In the genomic region with DNA sequence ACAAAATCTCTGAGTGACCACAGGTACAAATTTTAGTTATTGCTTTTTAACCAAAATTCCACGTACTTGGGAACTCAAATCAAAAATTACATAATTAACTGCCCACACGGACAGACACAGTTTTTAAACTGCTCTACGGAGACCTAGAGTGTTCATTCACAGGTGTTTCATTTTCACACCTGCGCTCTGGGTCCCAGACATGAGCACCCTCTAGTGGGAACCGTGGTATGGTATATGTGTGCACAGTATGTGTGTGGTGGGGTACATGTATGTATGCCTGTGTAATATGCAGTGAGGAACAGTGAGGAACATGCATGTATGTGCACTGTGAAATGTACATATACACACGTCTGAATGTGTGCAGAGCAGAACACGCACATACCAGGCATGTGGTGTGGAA, we compare ENCODE assay signal across 17 cellular contexts.
DNase-seq lines count a peak whose midpoint lies in the region; ATAC-seq, FAIRE-seq and TF ChIP-seq lines count a peak whose summit lies in the region.
"Had no signal": no experiment of that assay in that cellular context is flagged by ENCODE, and none has a peak within 500 bp of the region (broad histone marks: within the 10 kb centered on the region; RNA-seq: fewer than 3 reads in every experiment).

No MANE protein-coding gene starts in this region.

- no peak overlapping the region for H3K4me3 Mint-ChIP-seq in Calu3 (ENCODE audit: low read depth, unreplicated experiment)
- H3K4me3 Mint-ChIP-seq in H9 = no peak overlapping the region
- H3K4me3 Mint-ChIP-seq: CD4-positive, alpha-beta memory T cell had no signal

- no peak overlapping the region for H4K91ac ChIP-seq in H9 (ENCODE audit: insufficient read length, low read depth, low read length)

- no peaks in the 10 kb centered on the region for H3K23me2 ChIP-seq in H9 (ENCODE audit: insufficient read length, low read depth, low read length, poor library complexity, severe bottlenecking)

- H3K4me2 ChIP-seq in H9 (ENCODE audit: insufficient read depth, insufficient read length, low read length) = no peak overlapping the region
- H3K4me2 ChIP-seq in HepG2 (ENCODE audit: low read depth, low read length) = no peak overlapping the region

- no CpG with 5 or more reads among the region's 7 CpGs for WGBS in H9 (ENCODE audit: extremely low coverage, insufficient read length, low lambda C conversion rate)
- WGBS in HepG2 (ENCODE audit: low lambda C conversion rate) = 97% methylated on average over 7 of the region's 7 CpGs

- no peak overlapping the region for H3K23ac ChIP-seq in H9 (ENCODE audit: insufficient read length, low read depth, low read length)

- H2AFZ ChIP-seq in H9 (ENCODE audit: low read length) (no peak overlapping the region), HepG2 (ENCODE audit: low read length) (no peak overlapping the region)

- no peaks in the 10 kb centered on the region for H3K4me1 ChIP-seq in H9 (ENCODE audit: insufficient read depth, low read length)
- H3K4me1 ChIP-seq in HepG2 (ENCODE audit: insufficient read depth, low read length) = no peaks in the 10 kb centered on the region
- H3K4me1 ChIP-seq: adrenal gland had no signal

- peaks cover 33 to 81% of the 10 kb centered on the region in 2 experiments for H3K36me3 ChIP-seq in HepG2 (replicated peaks in 1 of 2; ENCODE audit: control insufficient read depth in 1 of 2, insufficient read depth in 2 of 2, low read length in 2 of 2)

- H3K27ac Mint-ChIP-seq in Calu3 (ENCODE audit: unreplicated experiment) (no peak overlapping the region), H9 (peak overlapping the region in 1 of 3 experiments; percentile 58; a peak in 2 of 7 replicates)

- H2BK15ac ChIP-seq in H9 (ENCODE audit: low read depth, low read length) = no peak overlapping the region

- no peaks in the 10 kb centered on the region for H3K79me1 ChIP-seq in H9 (ENCODE audit: insufficient read depth, low read depth, low read length, poor library complexity, severe bottlenecking)

- H3T11ph ChIP-seq in H9 (ENCODE audit: low read length) = no peak overlapping the region

- H2AK5ac ChIP-seq in H9 (ENCODE audit: insufficient read length, low read length) = no peak overlapping the region

- H4K8ac ChIP-seq in H9 (replicated peaks; ENCODE audit: insufficient read length, low read depth, low read length) = no peak overlapping the region

- TF ChIP-seq EP300 in HepG2 (IDR thresholded peaks at IDR 0.05; ENCODE audit: low read depth in 2 of 2, low read length in 2 of 2) (no peak), HepG2 (CRISPR knock-in tag; IDR thresholded peaks at IDR 0.05; ENCODE audit: borderline replicate concordance) (no peak)

- no peak for TF ChIP-seq RAD21 in HepG2 (CRISPR knock-in tag; IDR thresholded peaks at IDR 0.05)

- BruUV-seq in Calu3 (replicated peaks; lab: Mats Ljungman, UMichigan) = no TSS peak
- no TSS peak for BruUV-seq in HepG2 (replicated peaks; lab: Mats Ljungman, UMichigan)

- no peak for TF ChIP-seq CTCF in Calu3 (IDR thresholded peaks at IDR 0.05; ENCODE audit: unreplicated experiment)
- peak; percentile 33; the same call in 2 of the 3 replicates for TF ChIP-seq CTCF in H9 (conservative IDR thresholded peaks at IDR 0.05)
- TF ChIP-seq CTCF in astrocyte of the spinal cord (IDR thresholded peaks at IDR 0.05; ENCODE audit: low read depth, low read length) = peak; percentile 13
- TF ChIP-seq CTCF in HepG2 (CRISPR knock-in tag; IDR thresholded peaks at IDR 0.05) = peak; percentile 49

- H3K27me3 ChIP-seq in H9 (ENCODE audit: insufficient read depth, low read length) (no peaks in the 10 kb centered on the region), HepG2 (ENCODE audit: control insufficient read depth in 1 of 2, insufficient read depth in 2 of 2, low read length in 2 of 2) (no peaks in the 10 kb centered on the region)
- H3K27me3 ChIP-seq: adrenal gland, dorsolateral prefrontal cortex had no signal

- no peaks in the 10 kb centered on the region for H3K9me3 Mint-ChIP-seq in Calu3 (ENCODE audit: low read depth, unreplicated experiment)
- H3K9me3 Mint-ChIP-seq in H9 = peaks cover 12 to 13% of the 10 kb centered on the region in 2 experiments

- H3K9ac ChIP-seq in H9 (ENCODE audit: extremely low read depth, insufficient read length, low read length) (no peak overlapping the region), HepG2 (ENCODE audit: insufficient read depth, low read depth, low read length) (no peak overlapping the region)

- no peak overlapping the region for H2BK20ac ChIP-seq in H9 (ENCODE audit: low read depth, low read length, poor library complexity, severe bottlenecking)

- peaks cover 7% of the 10 kb centered on the region for H3K9me3 ChIP-seq in H9 (ENCODE audit: control insufficient read depth, low read depth, low read length)
- no peaks in the 10 kb centered on the region for H3K9me3 ChIP-seq in HepG2 (ENCODE audit: low read length)
- H3K9me3 ChIP-seq: adrenal gland had no signal

- no peak overlapping the region for H3K56ac ChIP-seq in H9 (ENCODE audit: insufficient read length, low read depth, low read length)

- no peak overlapping the region for H4K5ac ChIP-seq in H9 (ENCODE audit: insufficient read length, low read depth, low read length)

- H3K27me3 Mint-ChIP-seq in Calu3 (ENCODE audit: unreplicated experiment) (no peaks in the 10 kb centered on the region), H9 (ENCODE audit: low read depth) (no peaks in the 10 kb centered on the region)
- H3K27me3 Mint-ChIP-seq: CD4-positive, alpha-beta memory T cell had no signal

- in situ Hi-C loops in astrocyte of the spinal cord (cut with HindIII; ENCODE audit: low sequenced_read_pairs) (no loop called here), HepG2 (cut with HindIII; ENCODE audit: extremely low pct_ligation_motif_present, low pct_unique_long_range_greater_than_20kb) (no loop called here)

- POLR2A ChIA-PET in HepG2 (lab: Yijun Ruan, JAX) = no interaction called here

- H2BK5ac ChIP-seq in H9 (ENCODE audit: insufficient read length, low read length) = no peak overlapping the region

- H3K4me3 ChIP-seq in astrocyte of the spinal cord (ENCODE audit: low read depth, low read length) (no peak overlapping the region), HepG2 (replicated peaks in 1 of 3; ENCODE audit: insufficient read depth in 1 of 3, low read depth in 2 of 3, low read length in 3 of 3) (no peak overlapping the region)
- H3K4me3 ChIP-seq: adrenal gland, dorsolateral prefrontal cortex had no signal

- H3K14ac ChIP-seq in H9 (ENCODE audit: insufficient read depth, low read length) = no peak overlapping the region

- DNase-seq in Calu3 (peak; percentile 7), H9 (no peak), astrocyte of the spinal cord (ENCODE audit: low read depth, low spot score) (no peak), HepG2 (ENCODE audit: low spot score) (no peak), KG1 (lab: John Stamatoyannopoulos, UW) (no peak), erythroblast (lab: John Stamatoyannopoulos, UW) (no peak)
- no peak for DNase-seq in stimulated activated CD4-positive, alpha-beta T cell treated with anti-CD3 and anti-CD28 coated beads, Interleukin-2, amount 100 ng/mL, for 24 hours
- DNase-seq: activated T-cell treated with anti-CD3 and anti-CD28 coated beads for 4 hours; adrenal gland; CD4-positive, alpha-beta memory T cell; dorsolateral prefrontal cortex; glutamatergic neuron; kidney glomerular epithelial cell; NCI-H1092 treated with DMSO at 0.1 percent for 48 hours; substantia nigra had no signal

- no peak overlapping the region for H2BK120ac ChIP-seq in H9 (ENCODE audit: low read depth, low read length, poor library complexity, severe bottlenecking)

- intact Hi-C loops in Calu3 (cut with micrococcal nuclease; ENCODE audit: unreplicated experiment) = no loop called here
- intact Hi-C loops in HepG2 (cut with micrococcal nuclease; ENCODE audit: unreplicated experiment) = no loop called here

- H3K79me2 ChIP-seq in H9 (ENCODE audit: insufficient read depth, low read length) (no peaks in the 10 kb centered on the region), HepG2 (ENCODE audit: insufficient read depth, low read length) (no peaks in the 10 kb centered on the region)

- TF ChIP-seq POLR2A in HepG2 (IDR thresholded peaks at IDR 0.05; ENCODE audit: insufficient read depth in 1 of 2, low read depth in 2 of 2, low read length in 2 of 2) (no peak), erythroblast (IDR thresholded peaks at IDR 0.05; ENCODE audit: low read length) (no peak)

- no peak overlapping the region for H3K4ac ChIP-seq in H9 (ENCODE audit: low read depth, low read length)

- H3K18ac ChIP-seq in H9 (ENCODE audit: insufficient read length, low read depth, low read length) = no peak overlapping the region

- H4K20me1 ChIP-seq in H9 (ENCODE audit: control insufficient read depth, insufficient read depth, insufficient read length) = peaks cover 3% of the 10 kb centered on the region
- no peaks in the 10 kb centered on the region for H4K20me1 ChIP-seq in HepG2 (ENCODE audit: insufficient read depth, low read length)

- no peak overlapping the region for H3K27ac ChIP-seq in H9 (ENCODE audit: insufficient read length, low read depth, low read length)
- no peak overlapping the region for H3K27ac ChIP-seq in HepG2 (ENCODE audit: extremely low read length, insufficient read depth, low read length)
- H3K27ac ChIP-seq: adrenal gland, dorsolateral prefrontal cortex, HL-60 had no signal

- CTCF ChIA-PET in Calu3 (lab: Charles Lee) = no interaction called here
- CTCF ChIA-PET in HepG2 (lab: Yijun Ruan, JAX; ENCODE audit: low intra/inter-chr PET ratio, low total read pairs) = no interaction called here

- H3K4me1 Mint-ChIP-seq in Calu3 (ENCODE audit: low read depth, unreplicated experiment) = no peaks in the 10 kb centered on the region
- peaks cover 19 to 20% of the 10 kb centered on the region in 2 experiments for H3K4me1 Mint-ChIP-seq in H9
- H3K4me1 Mint-ChIP-seq: CD4-positive, alpha-beta memory T cell had no signal

- H3K36me3 Mint-ChIP-seq in Calu3 (ENCODE audit: insufficient read depth, unreplicated experiment) = peaks cover 61% of the 10 kb centered on the region
- H3K36me3 Mint-ChIP-seq in H9 (ENCODE audit: insufficient read depth in 1 of 3, low read depth in 3 of 3) = peaks cover 47 to 84% (median 73%) of the 10 kb centered on the region in 3 experiments

- no peak for FAIRE-seq in HepG2 (lab: Jason Lieb, UNC)

- no peak overlapping the region for H2BK12ac ChIP-seq in H9 (ENCODE audit: insufficient read length, low read depth, low read length)

- ATAC-seq in HepG2 (peak; percentile 68), HG02623 (IDR thresholded peaks at IDR 0.05; ENCODE audit: unreplicated experiment) (no peak)

TF ChIP-seq in HepG2, 621 proteins besides CTCF, POLR2A, EP300 and RAD21:
- no peak for TF ChIP-seq PRPF4 (IDR thresholded peaks at IDR 0.05; ENCODE audit: low read depth, low read length, poor library complexity, severe bottlenecking)
- TF ChIP-seq ZSCAN31 (CRISPR knock-in tag; IDR thresholded peaks at IDR 0.05; ENCODE audit: low read depth) = no peak
- TF ChIP-seq ZNF101 (CRISPR knock-in tag; IDR thresholded peaks at IDR 0.05; ENCODE audit: borderline replicate concordance, low read depth) = no peak
- no peak for TF ChIP-seq ARNT2 (CRISPR knock-in tag; IDR thresholded peaks at IDR 0.05; ENCODE audit: low read depth)
- TF ChIP-seq STAG1 (CRISPR knock-in tag; IDR thresholded peaks at IDR 0.05) = peak; percentile 44
